21 cellular contexts compared by ENCODE assay signal in genomic region chr9:16316406-16316805, GRCh38.
A peak's percentile ranks its signal among the peaks of the same experiment; 100 is the strongest.
DNase-seq lines count a peak whose midpoint lies in the region; ATAC-seq, FAIRE-seq and TF ChIP-seq lines count a peak whose summit lies in the region.
"Had no signal": no experiment of that assay in that cellular context is flagged by ENCODE, and none has a peak within 500 bp of the region (broad histone marks: within the 10 kb centered on the region; RNA-seq: fewer than 3 reads in every experiment).

No MANE protein-coding gene starts in this region.

- H2AFZ ChIP-seq in HepG2 (ENCODE audit: low read length) (no peak overlapping the region), H1 (ENCODE audit: low read length) (no peak overlapping the region), osteoblast (ENCODE audit: low read length) (no peak overlapping the region), PC-9 (no peak overlapping the region)

- no peak overlapping the region for H2BK120ac ChIP-seq in H1 (replicated peaks; ENCODE audit: low read depth, low read length)

- intact Hi-C loops in HepG2 (cut with micrococcal nuclease; ENCODE audit: unreplicated experiment) (no loop called here), PC-9 (cut with micrococcal nuclease; ENCODE audit: unreplicated experiment) (no loop called here)
- intact Hi-C loops in activated CD4-positive, alpha-beta T cell treated with anti-CD3 and anti-CD28 coated beads, Interleukin-2, amount 10 ng/mL, durations not matched to agents 24 days and 14 days (cut with micrococcal nuclease) = no loop called here

- H4K20me1 ChIP-seq in HepG2 (ENCODE audit: insufficient read depth, low read length) (0 out of 2 replicates have a peak, but pooled peaks cover 2% of the 10 kb centered on the region), H1 (replicated peaks in 1 of 2; ENCODE audit: control insufficient read depth in 1 of 2, insufficient read depth in 2 of 2, low read length in 2 of 2) (no peaks in the 10 kb centered on the region), osteoblast (ENCODE audit: insufficient read depth, low read length) (no peaks in the 10 kb centered on the region), PC-9 (ENCODE audit: insufficient read depth) (no peaks in the 10 kb centered on the region)

- H3F3A ChIP-seq in PC-9 (ENCODE audit: insufficient read depth, low read depth) = no peaks in the 10 kb centered on the region

- no peaks in the 10 kb centered on the region for H3K79me1 ChIP-seq in H1 (ENCODE audit: low read depth, low read length)

- no peak overlapping the region for H3K9ac ChIP-seq in liver (ENCODE audit: low read depth in 1 of 2, low read length in 2 of 2)
- no peak overlapping the region for H3K9ac ChIP-seq in HepG2 (ENCODE audit: insufficient read depth, low read depth, low read length)
- H3K9ac ChIP-seq in H1 (replicated peaks in 1 of 4; ENCODE audit: extremely low read depth in 1 of 4, low read depth in 3 of 4, low read length in 3 of 4) = no peak overlapping the region

- H3K9me2 ChIP-seq in PC-9 (ENCODE audit: insufficient read depth) = no peaks in the 10 kb centered on the region

- WGBS in liver = 70% methylated on average over 7 of the region's 7 CpGs
- WGBS in HepG2 (ENCODE audit: low lambda C conversion rate) = 8% methylated on average over 2 of the region's 7 CpGs
- WGBS in H1 (ENCODE audit: extremely low coverage in 1 of 2, insufficient coverage in 1 of 2, insufficient read length in 1 of 2, insufficient replicate concordance in 2 of 2, low coverage in 1 of 2, low lambda C conversion rate in 2 of 2, missing lambda C conversion rate in 1 of 2), 2 experiments = 77% methylated on average over 7 of the region's 7 CpGs; no CpG with 5 or more reads in 1 of the 2 experiments

- H3K4me3 ChIP-seq in liver (ENCODE audit: low read depth in 1 of 3, low read length in 3 of 3) (no peak overlapping the region), HepG2 (replicated peaks in 1 of 3; ENCODE audit: insufficient read depth in 1 of 3, low read depth in 2 of 3, low read length in 3 of 3) (no peak overlapping the region), H1 (ENCODE audit: extremely low read depth in 1 of 4, insufficient read depth in 2 of 4, low read depth in 3 of 4, low read length in 4 of 4) (no peak overlapping the region), osteoblast (ENCODE audit: insufficient read depth, low read length) (no peak overlapping the region), PC-9 (no peak overlapping the region)
- H3K4me3 ChIP-seq: GM12878, GM23338, K562 had no signal

- H3K4me2 ChIP-seq in HepG2 (ENCODE audit: low read depth, low read length) (no peak overlapping the region), H1 (ENCODE audit: insufficient read depth in 1 of 2, low read depth in 2 of 2, low read length in 2 of 2) (no peak overlapping the region), osteoblast (ENCODE audit: insufficient read depth, low read length) (no peak overlapping the region), PC-9 (no peak overlapping the region)
- H3K4me2 ChIP-seq: GM23338 had no signal

- H3K36me3 ChIP-seq in liver (ENCODE audit: control insufficient read depth in 4 of 4, insufficient read depth in 3 of 4, low read depth in 1 of 4, low read length in 3 of 4) = no peaks in the 10 kb centered on the region
- no peaks in the 10 kb centered on the region for H3K36me3 ChIP-seq in HepG2 (replicated peaks in 1 of 2; ENCODE audit: control insufficient read depth in 1 of 2, insufficient read depth in 2 of 2, low read length in 2 of 2)
- no peaks in the 10 kb centered on the region for H3K36me3 ChIP-seq in H1 (ENCODE audit: control insufficient read depth in 2 of 4, insufficient read depth in 4 of 4, low read length in 3 of 4)
- H3K36me3 ChIP-seq in osteoblast (ENCODE audit: insufficient read depth, low read length) = no peaks in the 10 kb centered on the region
- H3K36me3 ChIP-seq in PC-9 (ENCODE audit: low read depth) = no peaks in the 10 kb centered on the region

- H3K9me3 ChIP-seq in liver (ENCODE audit: control insufficient read depth in 4 of 4, low read length in 3 of 4) (no peaks in the 10 kb centered on the region), HepG2 (ENCODE audit: low read length) (no peaks in the 10 kb centered on the region), H1 (ENCODE audit: insufficient read depth in 2 of 2, low read depth in 1 of 2, low read length in 1 of 2) (no peaks in the 10 kb centered on the region), osteoblast (ENCODE audit: low read depth, low read length) (no peaks in the 10 kb centered on the region), PC-9 (ENCODE audit: insufficient read depth, low read depth) (no peaks in the 10 kb centered on the region)

- no peaks in the 10 kb centered on the region for H3K4me1 Mint-ChIP-seq in activated CD4-positive, alpha-beta T cell treated with anti-CD3 and anti-CD28 coated beads, Interleukin-2, amount 10 ng/mL, durations not matched to agents 24 days and 14 days
- peaks cover 1% of the 10 kb centered on the region for H3K4me1 Mint-ChIP-seq in activated CD8-positive, alpha-beta T cell treated with anti-CD3 and anti-CD28 coated beads, Interleukin-2, amount 10 ng/mL, durations not matched to agents 7 days and 5 days (ENCODE audit: low read depth)
- H3K4me1 Mint-ChIP-seq: CD4-positive, alpha-beta memory T cell had no signal

- no peak for TF ChIP-seq EP300 in HepG2 (IDR thresholded peaks at IDR 0.05; ENCODE audit: low read depth in 2 of 2, low read length in 2 of 2)
- TF ChIP-seq EP300 in HepG2 (CRISPR knock-in tag; IDR thresholded peaks at IDR 0.05; ENCODE audit: borderline replicate concordance) = no peak
- no peak for TF ChIP-seq EP300 in H1 (IDR thresholded peaks at IDR 0.05; ENCODE audit: borderline replicate concordance in 1 of 2, low read depth in 2 of 2, low read length in 2 of 2)

- H2BK20ac ChIP-seq in H1 (ENCODE audit: low read length) = no peak overlapping the region

- TF ChIP-seq RAD21 in liver (IDR thresholded peaks at IDR 0.05) = no peak
- no peak for TF ChIP-seq RAD21 in HepG2 (CRISPR knock-in tag; IDR thresholded peaks at IDR 0.05)
- TF ChIP-seq RAD21 in H1 (IDR thresholded peaks at IDR 0.05 in 1 of 2, conservative IDR thresholded peaks at IDR 0.05 in 1 of 2; ENCODE audit: low read depth in 2 of 2, low read length in 2 of 2) = no peak

- no peak overlapping the region for H3K27ac Mint-ChIP-seq in activated CD4-positive, alpha-beta T cell treated with anti-CD3 and anti-CD28 coated beads, Interleukin-2, amount 10 ng/mL, durations not matched to agents 24 days and 14 days
- no peak overlapping the region for H3K27ac Mint-ChIP-seq in activated CD8-positive, alpha-beta T cell treated with anti-CD3 and anti-CD28 coated beads, Interleukin-2, amount 10 ng/mL, durations not matched to agents 7 days and 5 days
- H3K27ac Mint-ChIP-seq: CD4-positive, alpha-beta memory T cell; GM23338 had no signal

- TF ChIP-seq POLR2A in HepG2 (IDR thresholded peaks at IDR 0.05; ENCODE audit: insufficient read depth in 1 of 2, low read depth in 2 of 2, low read length in 2 of 2) (no peak), H1 (IDR thresholded peaks at IDR 0.05; ENCODE audit: control extremely low read depth in 1 of 2, low read depth in 2 of 2, low read length in 2 of 2) (no peak)

- H3K27me3 ChIP-seq in liver (ENCODE audit: control insufficient read depth in 4 of 4, insufficient read depth in 4 of 4, low read length in 3 of 4) (peaks cover 0 to 2% (median 0%) of the 10 kb centered on the region in 4 donors), HepG2 (ENCODE audit: control insufficient read depth in 1 of 2, insufficient read depth in 2 of 2, low read length in 2 of 2) (peaks cover 0 to 9% of the 10 kb centered on the region in 2 experiments; a peak in 2 of 5 replicates), H1 (replicated peaks in 1 of 4; ENCODE audit: control insufficient read depth in 3 of 4, extremely low read depth in 1 of 4, insufficient read depth in 3 of 4, low read length in 3 of 4) (no peaks in the 10 kb centered on the region), osteoblast (ENCODE audit: insufficient read depth, low read length) (no peaks in the 10 kb centered on the region), PC-9 (ENCODE audit: insufficient read depth, low read depth) (no peaks in the 10 kb centered on the region)

- POLR2A ChIA-PET in HepG2 (lab: Yijun Ruan, JAX) = no interaction called here
- POLR2A ChIA-PET in H1 (lab: Charles Lee; ENCODE audit: partially characterized antibody) = no interaction called here
- POLR2A ChIA-PET in activated CD8-positive, alpha-beta T cell treated with anti-CD3 and anti-CD28 coated beads, Interleukin-2, amount 10 ng/mL, durations not matched to agents 7 days and 5 days (lab: Charles Lee) = no interaction called here
- POLR2A ChIA-PET in PC-9 (lab: Charles Lee; ENCODE audit: unreplicated experiment) = no interaction called here

- no peak overlapping the region for H4K5ac ChIP-seq in H1 (ENCODE audit: insufficient read length, low read depth, low read length)

- H3K79me2 ChIP-seq in HepG2 (ENCODE audit: insufficient read depth, low read length) = no peaks in the 10 kb centered on the region
- no peaks in the 10 kb centered on the region for H3K79me2 ChIP-seq in H1 (ENCODE audit: control insufficient read depth in 1 of 2, insufficient read depth in 2 of 2, low read length in 2 of 2)
- no peaks in the 10 kb centered on the region for H3K79me2 ChIP-seq in osteoblast (ENCODE audit: insufficient read depth, low read length)
- H3K79me2 ChIP-seq in PC-9 (ENCODE audit: low read depth) = no peaks in the 10 kb centered on the region

- no peak for ATAC-seq in HepG2
- ATAC-seq in activated CD8-positive, alpha-beta T cell treated with anti-CD3 and anti-CD28 coated beads, Interleukin-2, amount 10 ng/mL, durations not matched to agents 7 days and 5 days = no peak
- ATAC-seq: GM12878, GM23338, K562, SK-N-SH treated with all-trans-retinoic acid at 6 μM for 48 hours had no signal

- no peaks in the 10 kb centered on the region for H3K27me3 Mint-ChIP-seq in activated CD4-positive, alpha-beta T cell treated with anti-CD3 and anti-CD28 coated beads, Interleukin-2, amount 10 ng/mL, durations not matched to agents 24 days and 14 days
- no peaks in the 10 kb centered on the region for H3K27me3 Mint-ChIP-seq in activated CD8-positive, alpha-beta T cell treated with anti-CD3 and anti-CD28 coated beads, Interleukin-2, amount 10 ng/mL, durations not matched to agents 7 days and 5 days (ENCODE audit: low read depth)
- H3K27me3 Mint-ChIP-seq: CD4-positive, alpha-beta memory T cell had no signal

- H2BK15ac ChIP-seq in H1 (ENCODE audit: low read length) = no peak overlapping the region

- H3K4me1 ChIP-seq in liver (ENCODE audit: control insufficient read depth in 4 of 4, insufficient read depth in 4 of 4, low read length in 3 of 4) (peaks cover 0 to 8% (median 4%) of the 10 kb centered on the region in 4 donors), HepG2 (ENCODE audit: insufficient read depth, low read length) (no peaks in the 10 kb centered on the region), H1 (replicated peaks in 1 of 4; ENCODE audit: control insufficient read depth in 3 of 4, insufficient read depth in 4 of 4, low read length in 3 of 4) (peaks cover 0 to 2% (median 0%) of the 10 kb centered on the region in 4 experiments; a peak in 1 of 7 replicates), osteoblast (ENCODE audit: insufficient read depth, low read length) (peaks cover 6% of the 10 kb centered on the region), PC-9 (replicated peaks; ENCODE audit: insufficient read depth) (no peaks in the 10 kb centered on the region; the same call in 1 of the 2 replicates)

- no peaks in the 10 kb centered on the region for H3K9me3 Mint-ChIP-seq in activated CD4-positive, alpha-beta T cell treated with anti-CD3 and anti-CD28 coated beads, Interleukin-2, amount 10 ng/mL, durations not matched to agents 24 days and 14 days
- H3K9me3 Mint-ChIP-seq in activated CD8-positive, alpha-beta T cell treated with anti-CD3 and anti-CD28 coated beads, Interleukin-2, amount 10 ng/mL, durations not matched to agents 7 days and 5 days (ENCODE audit: insufficient read depth) = no peaks in the 10 kb centered on the region
- H3K9me3 Mint-ChIP-seq: GM23338 had no signal

- no peak overlapping the region for H3K23ac ChIP-seq in H1 (ENCODE audit: insufficient read length)

- FAIRE-seq in HepG2 (lab: Jason Lieb, UNC) (no peak), H1 (lab: Jason Lieb, UNC) (no peak)
- FAIRE-seq: A204.1, GM12878, GM19239, K562 had no signal

- no peak overlapping the region for H3K4me3 Mint-ChIP-seq in activated CD4-positive, alpha-beta T cell treated with anti-CD3 and anti-CD28 coated beads, Interleukin-2, amount 10 ng/mL, durations not matched to agents 24 days and 14 days
- H3K4me3 Mint-ChIP-seq in activated CD8-positive, alpha-beta T cell treated with anti-CD3 and anti-CD28 coated beads, Interleukin-2, amount 10 ng/mL, durations not matched to agents 7 days and 5 days = no peak overlapping the region
- H3K4me3 Mint-ChIP-seq: CD4-positive, alpha-beta memory T cell; GM23338 had no signal

- H4K91ac ChIP-seq in H1 (replicated peaks; ENCODE audit: insufficient read length, low read length) = no peak overlapping the region

- no peak overlapping the region for H2BK5ac ChIP-seq in H1 (ENCODE audit: low read depth, low read length)

- in situ Hi-C loops in HepG2 (cut with HindIII; ENCODE audit: extremely low pct_ligation_motif_present, low pct_unique_long_range_greater_than_20kb) = no loop called here

- no peaks in the 10 kb centered on the region; the same call in 1 of the 2 replicates for H3K23me2 ChIP-seq in H1 (ENCODE audit: low read depth, low read length)

- H3K36me3 Mint-ChIP-seq in activated CD4-positive, alpha-beta T cell treated with anti-CD3 and anti-CD28 coated beads, Interleukin-2, amount 10 ng/mL, durations not matched to agents 24 days and 14 days (ENCODE audit: low read depth) = no peaks in the 10 kb centered on the region
- no peaks in the 10 kb centered on the region for H3K36me3 Mint-ChIP-seq in activated CD8-positive, alpha-beta T cell treated with anti-CD3 and anti-CD28 coated beads, Interleukin-2, amount 10 ng/mL, durations not matched to agents 7 days and 5 days (ENCODE audit: low read depth)
- H3K36me3 Mint-ChIP-seq: CD4-positive, alpha-beta memory T cell had no signal

- no peak overlapping the region for H3K4ac ChIP-seq in H1 (replicated peaks; ENCODE audit: insufficient read length, low read depth, low read length)

- TF ChIP-seq CTCF in liver (IDR thresholded peaks at IDR 0.05; ENCODE audit: low read depth, low read length, missing input control) (no peak), HepG2 (CRISPR knock-in tag; IDR thresholded peaks at IDR 0.05) (no peak), H1 (IDR thresholded peaks at IDR 0.05; ENCODE audit: control extremely low read depth in 1 of 3, insufficient read depth in 1 of 3, low read depth in 1 of 3, low read length in 3 of 3) (no peak), osteoblast (IDR thresholded peaks at IDR 0.05; ENCODE audit: extremely low read depth, low read depth, low read length) (no peak), PC-9 (conservative IDR thresholded peaks at IDR 0.05) (no peak)

- peak overlapping the region; percentile 6; the same call in 1 of the 2 replicates for H4K8ac ChIP-seq in H1 (ENCODE audit: extremely low read depth, insufficient read depth, low read length)

- H2AK5ac ChIP-seq in H1 (ENCODE audit: low read depth, low read length) = no peak overlapping the region

- no peak overlapping the region for H3K56ac ChIP-seq in H1 (replicated peaks; ENCODE audit: insufficient read length, low read depth, low read length)

- CTCF ChIA-PET in HepG2 (lab: Yijun Ruan, JAX; ENCODE audit: low intra/inter-chr PET ratio, low total read pairs) (no interaction called here), H1 (lab: Charles Lee; ENCODE audit: partially characterized antibody) (interaction anchor here (1.0 to 2.5 kb wide), 7 partner anchors 10 to 105 kb away, joined by 3 to 7 read pairs (median 5); no protein-coding TSS in a partner anchor), PC-9 (lab: Charles Lee) (no interaction called here)
- CTCF ChIA-PET in activated CD8-positive, alpha-beta T cell treated with anti-CD3 and anti-CD28 coated beads, Interleukin-2, amount 10 ng/mL, durations not matched to agents 7 days and 5 days (lab: Charles Lee) = no interaction called here

- no peak overlapping the region for H2BK12ac ChIP-seq in H1 (ENCODE audit: low read depth, low read length)

- no peak overlapping the region for H3K18ac ChIP-seq in H1 (ENCODE audit: extremely low read depth, low read length)

- BruUV-seq in HepG2 (replicated peaks; lab: Mats Ljungman, UMichigan) (no TSS peak), PC-9 (replicated peaks; lab: Mats Ljungman, UMichigan) (no TSS peak)

- DNase-seq in HepG2 (ENCODE audit: low spot score) = no peak
- no peak for DNase-seq in H1 (ENCODE audit: low read depth in 1 of 2, low spot score in 2 of 2)
- DNase-seq in osteoblast (ENCODE audit: insufficient read length, low spot score, missing footprints) = peak; percentile 18
- no peak for DNase-seq in NCI-H226
- no peak for DNase-seq in activated CD4-positive, alpha-beta T cell treated with anti-CD3 and anti-CD28 coated beads, Interleukin-2, amount 10 ng/mL, durations not matched to agents 24 days and 14 days
- no peak for DNase-seq in activated CD8-positive, alpha-beta T cell treated with anti-CD3 and anti-CD28 coated beads, Interleukin-2, amount 10 ng/mL, durations not matched to agents 7 days and 5 days
- DNase-seq in PC-9 = no peak
- DNase-seq: CD4-positive, alpha-beta memory T cell; NCI-H187; NCI-H2107; NCI-H345; NCI-H526 treated with DMSO at 0.1 percent for 48 hours; SIG-M5 had no signal

- H3K14ac ChIP-seq in H1 (ENCODE audit: insufficient read length) = no peak overlapping the region

- no peak overlapping the region for H3K27ac ChIP-seq in liver (ENCODE audit: low read depth in 1 of 2, low read length in 2 of 2)
- H3K27ac ChIP-seq in HepG2 (ENCODE audit: extremely low read length, insufficient read depth, low read length) = no peak overlapping the region
- no peak overlapping the region for H3K27ac ChIP-seq in H1 (ENCODE audit: low read depth, low read length)
- no peak overlapping the region for H3K27ac ChIP-seq in osteoblast (ENCODE audit: low read depth, low read length)
- no peak overlapping the region for H3K27ac ChIP-seq in PC-9
- H3K27ac ChIP-seq: RWPE1 had no signal
